Comparison of ENCODE assay signal across 8 cellular contexts in genomic region chr12:62933871-62934798, GRCh38. TPM values are rescaled to one million over a fixed set of nuclear protein-coding genes. Genes with fewer than 3 reads are reported as not detected.
DNase-seq lines count a peak whose midpoint lies in the region; ATAC-seq and TF ChIP-seq lines count a peak whose summit lies in the region.

No MANE protein-coding gene starts in this region.

- ATAC-seq in GM21786 (IDR thresholded peaks at IDR 0.05; ENCODE audit: unreplicated experiment) (peak; percentile 44), HG02970 (IDR thresholded peaks at IDR 0.05; ENCODE audit: low FRiP score, unreplicated experiment) (no peak)

- peak overlapping the region; percentile 57 for H3K4me3 ChIP-seq in fibroblast of pulmonary artery (replicated peaks; ENCODE audit: low read depth, low read length)

- H3K36me3 Mint-ChIP-seq in activated CD4-positive, alpha-beta T cell treated with anti-CD3 and anti-CD28 coated beads, Interleukin-2, amount 10 ng/mL, durations not matched to agents 24 days and 14 days (ENCODE audit: low read depth): no peaks in the 10 kb centered on the region
- no peaks in the 10 kb centered on the region for H3K36me3 Mint-ChIP-seq in nephron progenitor cell (ENCODE audit: low read depth)

- TF ChIP-seq CTCF in fibroblast of pulmonary artery (IDR thresholded peaks at IDR 0.05; ENCODE audit: low read length, missing control alignments) (no peak), nephron progenitor cell (IDR thresholded peaks at IDR 0.05) (no peak)

- in situ Hi-C loops in KBM-7 (cut with MboI; ENCODE audit: low pct_unique_long_range_greater_than_20kb, low sequenced_read_pairs): no loop called here

- intact Hi-C loops in activated CD4-positive, alpha-beta T cell treated with anti-CD3 and anti-CD28 coated beads, Interleukin-2, amount 10 ng/mL, durations not matched to agents 24 days and 14 days (cut with micrococcal nuclease): no loop called here

- no peaks in the 10 kb centered on the region for H3K9me3 Mint-ChIP-seq in activated CD4-positive, alpha-beta T cell treated with anti-CD3 and anti-CD28 coated beads, Interleukin-2, amount 10 ng/mL, durations not matched to agents 24 days and 14 days
- H3K9me3 Mint-ChIP-seq in nephron progenitor cell: no peaks in the 10 kb centered on the region

- H3K27ac Mint-ChIP-seq in activated CD4-positive, alpha-beta T cell treated with anti-CD3 and anti-CD28 coated beads, Interleukin-2, amount 10 ng/mL, durations not matched to agents 24 days and 14 days: no peak overlapping the region
- no peak overlapping the region for H3K27ac Mint-ChIP-seq in nephron progenitor cell

- H3K4me3 Mint-ChIP-seq in activated CD4-positive, alpha-beta T cell treated with anti-CD3 and anti-CD28 coated beads, Interleukin-2, amount 10 ng/mL, durations not matched to agents 24 days and 14 days: peak overlapping the region; percentile 82
- H3K4me3 Mint-ChIP-seq in nephron progenitor cell: peak overlapping the region; percentile 97

- no peak for DNase-seq in activated CD4-positive, alpha-beta T cell treated with anti-CD3 and anti-CD28 coated beads, Interleukin-2, amount 10 ng/mL, durations not matched to agents 24 days and 14 days
- DNase-seq in activated CD4-positive, alpha-beta T cell treated with anti-CD3 and anti-CD28 coated beads, Interleukin-2, amount 50 U/mL, for 1 hour: no peak
- DNase-seq in KBM-7: peak; percentile 62
- peak; percentile 6 to 19 for DNase-seq in activated CD4-positive, alpha-beta T cell treated with anti-CD3 and anti-CD28 coated beads, Interleukin-2, amount 50 U/mL, for 48 hours
- DNase-seq in fibroblast of pulmonary artery (ENCODE audit: low read depth): peak; percentile 17
- peak; percentile 20 for DNase-seq in nephron progenitor cell

- H3K27me3 Mint-ChIP-seq in activated CD4-positive, alpha-beta T cell treated with anti-CD3 and anti-CD28 coated beads, Interleukin-2, amount 10 ng/mL, durations not matched to agents 24 days and 14 days: peaks cover 46% of the 10 kb centered on the region
- peaks cover 17% of the 10 kb centered on the region for H3K27me3 Mint-ChIP-seq in nephron progenitor cell (ENCODE audit: low read depth, poor library complexity)

- H3K4me1 Mint-ChIP-seq in activated CD4-positive, alpha-beta T cell treated with anti-CD3 and anti-CD28 coated beads, Interleukin-2, amount 10 ng/mL, durations not matched to agents 24 days and 14 days: peaks cover 10% of the 10 kb centered on the region
- peaks cover 47% of the 10 kb centered on the region for H3K4me1 Mint-ChIP-seq in nephron progenitor cell

RNA-seq across cellular contexts. Expression of gene PPM1H, which starts 0.8 kb away (rescaled TPM):
- 0.12 TPM in 1 of 2 replicates, not detected in the other for total RNA-seq in activated CD4-positive, alpha-beta T cell treated with anti-CD3 and anti-CD28 coated beads, Interleukin-2, amount 10 ng/mL, durations not matched to agents 24 days and 14 days

Comparison
In these comparisons a context has a peak if more than half of its experiments do, and no peak if none do; other contexts are left out.
1. DNase-seq: peak in KBM-7 (single experiment), activated CD4-positive, alpha-beta T cell treated with anti-CD3 and anti-CD28 coated beads, Interleukin-2, amount 50 U/mL, for 48 hours (2 of 2), fibroblast of pulmonary artery (single experiment) and nephron progenitor cell (single experiment); none in activated CD4-positive, alpha-beta T cell treated with anti-CD3 and anti-CD28 coated beads, Interleukin-2, amount 10 ng/mL, durations not matched to agents 24 days and 14 days (single experiment) and activated CD4-positive, alpha-beta T cell treated with anti-CD3 and anti-CD28 coated beads, Interleukin-2, amount 50 U/mL, for 1 hour (single experiment).